1 cellular context compared by ENCODE assay signal in genomic region chr20:6074145-6074561, GRCh38.
TF ChIP-seq lines count a peak whose summit lies in the region.

No MANE protein-coding gene starts in this region.

TF ChIP-seq in HepG2, 621 proteins besides CTCF, POLR2A, EP300 and RAD21 (continued from another document and continues in another):
- TF ChIP-seq ZNF574 (CRISPR knock-in tag; IDR thresholded peaks at IDR 0.05) (no peak), HBP1 (CRISPR knock-in tag; IDR thresholded peaks at IDR 0.05; ENCODE audit: low read depth) (no peak), ZNF326 (CRISPR knock-in tag; IDR thresholded peaks at IDR 0.05; ENCODE audit: borderline replicate concordance) (no peak), IKZF4 (CRISPR knock-in tag; IDR thresholded peaks at IDR 0.05; ENCODE audit: borderline replicate concordance, low read depth, not compliant biosample characterization) (no peak), DZIP1 (CRISPR knock-in tag; IDR thresholded peaks at IDR 0.05) (no peak), ZNF331 (CRISPR knock-in tag; IDR thresholded peaks at IDR 0.05) (peak; percentile 64; the same call in 1 of the 2 replicates), CHD4 (IDR thresholded peaks at IDR 0.05; ENCODE audit: borderline replicate concordance, low read length) (no peak), SNAPC2 (CRISPR knock-in tag; IDR thresholded peaks at IDR 0.05) (no peak), ZNF652 (CRISPR knock-in tag; IDR thresholded peaks at IDR 0.05; ENCODE audit: borderline replicate concordance, low read depth) (no peak; the same call in 1 of the 2 replicates), HOMEZ (CRISPR knock-in tag; IDR thresholded peaks at IDR 0.05; ENCODE audit: low read depth) (0 out of 2 replicates have a peak, but pooled peaks have one; percentile 66), PREB (CRISPR knock-in tag; IDR thresholded peaks at IDR 0.05) (no peak), POGZ (CRISPR knock-in tag; IDR thresholded peaks at IDR 0.05) (no peak), NFATC3 (CRISPR knock-in tag; IDR thresholded peaks at IDR 0.05) (no peak), FLYWCH1 (CRISPR knock-in tag; IDR thresholded peaks at IDR 0.05) (no peak), ZNF136 (CRISPR knock-in tag; IDR thresholded peaks at IDR 0.05; ENCODE audit: low read depth) (no peak), PHB2 (IDR thresholded peaks at IDR 0.05; ENCODE audit: partially characterized antibody) (no peak), ZXDC (CRISPR knock-in tag; IDR thresholded peaks at IDR 0.05) (no peak), NCOR1 (IDR thresholded peaks at IDR 0.05; ENCODE audit: borderline replicate concordance, low read length) (no peak), GFI1 (CRISPR knock-in tag; IDR thresholded peaks at IDR 0.05; ENCODE audit: borderline replicate concordance) (no peak), LCORL (IDR thresholded peaks at IDR 0.05) (no peak), LCORL (CRISPR knock-in tag; IDR thresholded peaks at IDR 0.05) (no peak), ZBTB3 (CRISPR knock-in tag; IDR thresholded peaks at IDR 0.05; ENCODE audit: borderline replicate concordance, low read depth) (no peak), ZNF382 (CRISPR knock-in tag; IDR thresholded peaks at IDR 0.05; ENCODE audit: borderline replicate concordance) (no peak), SIN3B (IDR thresholded peaks at IDR 0.05; ENCODE audit: low read length) (no peak), WIZ (CRISPR knock-in tag; IDR thresholded peaks at IDR 0.05) (no peak), DMAP1 (CRISPR knock-in tag; IDR thresholded peaks at IDR 0.05) (no peak), MEIS1 (CRISPR knock-in tag; IDR thresholded peaks at IDR 0.05; ENCODE audit: borderline replicate concordance) (peak; percentile 40; the same call in 1 of the 2 replicates), ZNF549 (CRISPR knock-in tag; IDR thresholded peaks at IDR 0.05) (no peak), RNF2 (conservative IDR thresholded peaks at IDR 0.05; ENCODE audit: low read depth) (no peak), KDM3A (CRISPR knock-in tag; IDR thresholded peaks at IDR 0.05; ENCODE audit: low read depth) (no peak), PLRG1 (conservative IDR thresholded peaks at IDR 0.05) (no peak), NFYC (CRISPR knock-in tag; IDR thresholded peaks at IDR 0.05) (0 out of 2 replicates have a peak, but pooled peaks have one; percentile 13), ZNF784 (CRISPR knock-in tag; IDR thresholded peaks at IDR 0.05; ENCODE audit: borderline replicate concordance) (no peak), ZKSCAN5 (CRISPR knock-in tag; IDR thresholded peaks at IDR 0.05) (no peak), ZNF678 (CRISPR knock-in tag; IDR thresholded peaks at IDR 0.05) (no peak), PAX8 (CRISPR knock-in tag; IDR thresholded peaks at IDR 0.05; ENCODE audit: borderline replicate concordance) (no peak), ZSCAN21 (CRISPR knock-in tag; IDR thresholded peaks at IDR 0.05; ENCODE audit: borderline replicate concordance) (no peak), RAD51 (IDR thresholded peaks at IDR 0.05; ENCODE audit: borderline replicate concordance) (no peak), YEATS4 (CRISPR knock-in tag; IDR thresholded peaks at IDR 0.05; ENCODE audit: borderline replicate concordance) (no peak), REST (IDR thresholded peaks at IDR 0.05; ENCODE audit: borderline replicate concordance in 1 of 2, low read depth in 1 of 2, low read length in 2 of 2) (no peak), GLI4 (CRISPR knock-in tag; IDR thresholded peaks at IDR 0.05; ENCODE audit: borderline replicate concordance) (no peak), ZNF33A (CRISPR knock-in tag; IDR thresholded peaks at IDR 0.05; ENCODE audit: borderline replicate concordance) (no peak), ZNF30 (CRISPR knock-in tag; IDR thresholded peaks at IDR 0.05) (no peak), ZNF709 (CRISPR knock-in tag; IDR thresholded peaks at IDR 0.05) (no peak), TFE3 (CRISPR knock-in tag; IDR thresholded peaks at IDR 0.05) (no peak), ZNF619 (CRISPR knock-in tag; IDR thresholded peaks at IDR 0.05) (no peak), CC2D1A (CRISPR knock-in tag; IDR thresholded peaks at IDR 0.05) (no peak), ZNF7 (CRISPR knock-in tag; IDR thresholded peaks at IDR 0.05) (no peak)
